12 cellular contexts compared by ENCODE assay signal in the genomic region with DNA sequence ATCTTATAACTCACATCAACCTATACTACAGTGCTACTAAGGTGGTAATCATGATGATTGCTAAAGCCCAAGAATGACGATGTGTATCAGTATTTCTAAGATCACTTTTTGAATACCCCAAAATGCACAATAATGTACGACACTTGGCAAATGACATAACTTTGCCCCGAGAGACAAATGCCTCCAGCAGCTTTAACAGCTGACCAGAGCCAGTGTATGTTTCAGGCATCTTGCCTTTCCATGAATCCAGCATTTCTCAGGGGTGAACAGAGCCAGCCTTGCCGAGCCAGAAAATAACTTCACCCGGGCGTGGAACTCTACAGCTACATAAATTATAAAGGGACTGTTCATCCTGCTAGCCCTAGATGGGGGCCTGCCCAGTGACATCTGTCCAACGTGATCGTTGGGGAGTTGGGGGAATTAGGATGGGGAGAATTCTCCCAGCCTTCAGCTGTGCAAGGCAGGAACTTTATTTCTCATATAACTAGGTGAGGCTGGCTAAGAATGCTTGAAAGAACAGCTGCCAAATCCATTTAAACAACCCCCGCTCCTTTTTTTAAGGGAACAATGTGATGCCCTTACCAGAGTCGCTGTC. TPM values are rescaled to one million over a fixed set of nuclear protein-coding genes. Genes with fewer than 3 reads are reported as not detected.
DNase-seq lines count a peak whose midpoint lies in the region; ATAC-seq and TF ChIP-seq lines count a peak whose summit lies in the region.
"Had no signal": no experiment of that assay in that cellular context is flagged by ENCODE, and none has a peak within 500 bp of the region (broad histone marks: within the 10 kb centered on the region; RNA-seq: fewer than 3 reads in every experiment).

No MANE protein-coding gene starts in this region.

- WGBS in lower leg skin, 2 donors = 20 to 23% methylated on average over 10 of the region's 10 CpGs

- intact Hi-C loops in lower leg skin (cut with DNase I; ENCODE audit: low total_unique reads) = no loop called here

- ATAC-seq in activated CD8-positive, alpha-beta memory T cell treated with anti-CD3 and anti-CD28 coated beads, Interleukin-2, amount 10 ng/mL, durations not matched to agents 7 days and 5 days = no peak
- ATAC-seq in thoracic aorta (ENCODE audit: insufficient number of reproducible peaks, low FRiP score, low read depth) (no peak), HG02798 (IDR thresholded peaks at IDR 0.05; ENCODE audit: poor library complexity, unreplicated experiment) (no peak)

- no peaks in the 10 kb centered on the region for H3K9me3 Mint-ChIP-seq in activated CD8-positive, alpha-beta memory T cell treated with anti-CD3 and anti-CD28 coated beads, Interleukin-2, amount 10 ng/mL, durations not matched to agents 7 days and 5 days (ENCODE audit: low read depth)

- CTCF ChIA-PET in activated CD8-positive, alpha-beta memory T cell treated with anti-CD3 and anti-CD28 coated beads, Interleukin-2, amount 10 ng/mL, durations not matched to agents 7 days and 5 days (lab: Charles Lee) = interaction anchor here (3.1 to 3.9 kb wide), 2 partner anchors 29 to 1169 kb away, joined by 8 to 19 read pairs; no protein-coding TSS in a partner anchor

- H3K4me3 Mint-ChIP-seq in activated CD8-positive, alpha-beta memory T cell treated with anti-CD3 and anti-CD28 coated beads, Interleukin-2, amount 10 ng/mL, durations not matched to agents 7 days and 5 days = peak overlapping the region; percentile 72

- H3K4me3 ChIP-seq in lower leg skin (ENCODE audit: low read depth, poor library complexity, severe bottlenecking) (peak overlapping the region; percentile 37), thoracic aorta (peak overlapping the region; percentile 74)

- H3K27me3 ChIP-seq in thoracic aorta (replicated peaks; ENCODE audit: insufficient read depth) = no peaks in the 10 kb centered on the region

- peaks cover 47% of the 10 kb centered on the region for H3K4me1 Mint-ChIP-seq in activated CD8-positive, alpha-beta memory T cell treated with anti-CD3 and anti-CD28 coated beads, Interleukin-2, amount 10 ng/mL, durations not matched to agents 7 days and 5 days

- no peak for TF ChIP-seq POLR2A in lower leg skin (IDR thresholded peaks at IDR 0.05)

- peaks cover 13% of the 10 kb centered on the region for H3K36me3 ChIP-seq in thoracic aorta

- peaks cover 57% of the 10 kb centered on the region for H3K27me3 Mint-ChIP-seq in activated CD8-positive, alpha-beta memory T cell treated with anti-CD3 and anti-CD28 coated beads, Interleukin-2, amount 10 ng/mL, durations not matched to agents 7 days and 5 days

- no peak for DNase-seq in activated CD8-positive, alpha-beta memory T cell treated with anti-CD3 and anti-CD28 coated beads, Interleukin-2, amount 10 ng/mL, durations not matched to agents 7 days and 5 days
- no peak for DNase-seq in activated CD8-positive, alpha-beta memory T cell treated with anti-CD3 and anti-CD28 coated beads, Interleukin-2, amount 50 U/mL, for 48 hours
- DNase-seq in astrocyte of the hippocampus (ENCODE audit: low read depth, low spot score) = peak; percentile 12
- no peak for DNase-seq in lower leg skin (ENCODE audit: low spot score in 2 of 2)
- no peak for DNase-seq in thoracic aorta (ENCODE audit: low spot score)
- no peak for DNase-seq in NCI-H2081 (lab: John Stamatoyannopoulos, UW)
- no peak for DNase-seq in foreskin melanocyte
- DNase-seq: activated CD4-positive, alpha-beta T cell treated with anti-CD3 and anti-CD28 coated beads, Interleukin-2, amount 50 U/mL, for 48 hours; C1 segment of cervical spinal cord; NCI-H1417 treated with DMSO at 0.1 percent for 48 hours had no signal

- no peak overlapping the region for H3K27ac Mint-ChIP-seq in activated CD8-positive, alpha-beta memory T cell treated with anti-CD3 and anti-CD28 coated beads, Interleukin-2, amount 10 ng/mL, durations not matched to agents 7 days and 5 days

- TF ChIP-seq CTCF in lower leg skin (IDR thresholded peaks at IDR 0.05) = no peak
- TF ChIP-seq CTCF in thoracic aorta (IDR thresholded peaks at IDR 0.05) = no peak

- peaks cover 8 to 61% of the 10 kb centered on the region in 2 donors for H3K4me1 ChIP-seq in thoracic aorta (ENCODE audit: control insufficient read depth in 1 of 2, low read depth in 2 of 2)

- H3K27ac ChIP-seq in thoracic aorta = no peak overlapping the region

- peaks cover 3% of the 10 kb centered on the region for H3K36me3 Mint-ChIP-seq in activated CD8-positive, alpha-beta memory T cell treated with anti-CD3 and anti-CD28 coated beads, Interleukin-2, amount 10 ng/mL, durations not matched to agents 7 days and 5 days

- H3K9me3 ChIP-seq in thoracic aorta = no peaks in the 10 kb centered on the region

RNA-seq across cellular contexts. Expression of a gene that starts 1.7 kb away (rescaled TPM):
- total RNA-seq in activated CD8-positive, alpha-beta memory T cell treated with anti-CD3 and anti-CD28 coated beads, Interleukin-2, amount 10 ng/mL, durations not matched to agents 7 days and 5 days = 10 to 100 TPM; 10.5 to 17.8 TPM
- 100 to 1,000 TPM; 126 to 765 (median 207) TPM for total RNA-seq in lower leg skin
- 1,000 to 10,000 TPM in 1 of 2 donors, 100 to 1,000 TPM in 1; 884 to 1,323 TPM for total RNA-seq in thoracic aorta

RNA-seq across cellular contexts. Expression of a gene that starts 31.0 kb away (rescaled TPM):
- not detected for total RNA-seq in activated CD8-positive, alpha-beta memory T cell treated with anti-CD3 and anti-CD28 coated beads, Interleukin-2, amount 10 ng/mL, durations not matched to agents 7 days and 5 days
- total RNA-seq in lower leg skin (not detected), thoracic aorta (not detected)

RNA-seq across cellular contexts. Expression of a gene that starts 46.4 kb away (rescaled TPM):
- not detected for total RNA-seq in activated CD8-positive, alpha-beta memory T cell treated with anti-CD3 and anti-CD28 coated beads, Interleukin-2, amount 10 ng/mL, durations not matched to agents 7 days and 5 days
- not detected for total RNA-seq in lower leg skin
- total RNA-seq in thoracic aorta = not detected
- total RNA-seq: pulmonary artery endothelial cell had no signal

Comparison
In these comparisons a context has a peak if more than half of its experiments do, and no peak if none do; other contexts are left out.
1. RNA of a gene that starts 1.7 kb away (total RNA-seq): 884 to 1,323 TPM in thoracic aorta and 126 to 765 TPM in lower leg skin; 10.5 to 17.8 TPM in activated CD8-positive, alpha-beta memory T cell treated with anti-CD3 and anti-CD28 coated beads, Interleukin-2, amount 10 ng/mL, durations not matched to agents 7 days and 5 days; every median in the first group is over 4 times any median in the second.